Comparison of ENCODE assay signal across 9 cellular contexts in the genomic region with DNA sequence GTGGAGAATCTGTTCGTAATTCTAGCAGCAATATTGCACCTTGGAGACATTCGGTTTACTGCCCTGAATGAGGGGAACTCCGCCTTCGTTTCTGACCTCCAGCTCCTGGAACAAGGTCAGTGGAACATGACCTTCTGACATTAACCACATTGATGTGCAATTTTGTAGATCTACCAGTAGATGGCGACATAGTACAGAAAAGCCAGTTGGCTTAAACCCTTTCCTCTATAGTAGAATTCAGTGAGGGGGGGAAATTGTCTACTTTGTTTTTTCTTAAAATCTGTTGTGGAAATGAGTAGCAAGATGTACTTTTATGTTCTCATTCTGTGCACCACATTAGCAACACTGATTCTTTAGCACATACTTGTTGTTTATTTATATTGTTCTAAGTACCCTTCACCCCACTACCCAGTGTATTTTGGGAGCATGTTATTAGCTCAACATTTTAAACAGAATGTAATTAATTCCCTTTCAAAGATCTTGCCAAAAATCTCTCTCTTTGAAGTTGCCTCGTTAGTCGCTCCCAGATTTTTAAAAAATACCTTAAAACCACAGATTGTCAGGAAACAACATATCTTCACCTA.
A peak's percentile ranks its signal among the peaks of the same experiment; 100 is the strongest.
DNase-seq lines count a peak whose midpoint lies in the region; ATAC-seq, FAIRE-seq and TF ChIP-seq lines count a peak whose summit lies in the region.
"Had no signal": no experiment of that assay in that cellular context is flagged by ENCODE, and none has a peak within 500 bp of the region (broad histone marks: within the 10 kb centered on the region; RNA-seq: fewer than 3 reads in every experiment).

No MANE protein-coding gene starts in this region.

- peak; percentile 13 for DNase-seq in activated CD4-positive, CD25-positive, alpha-beta regulatory T cell treated with anti-CD3 and anti-CD28 coated beads, Interleukin-2, amount 50 U/mL, for 16 hours (ENCODE audit: low read depth, low spot score)
- no peak for DNase-seq in activated CD4-positive, CD25-positive, alpha-beta regulatory T cell treated with anti-CD3 and anti-CD28 coated beads, Interleukin-2, amount 50 U/mL, for 72 hours
- DNase-seq in NCI-H82 (lab: John Stamatoyannopoulos, UW) (peak; percentile 87), breast epithelium (ENCODE audit: low spot score in 2 of 2) (no peak), kidney (no peak), testis (no peak)

- intact Hi-C loops in breast epithelium (cut with DNase I; ENCODE audit: low total_unique reads) (no loop called here), kidney (cut with DNase I) (loop anchor here (10.0 kb wide), 1 partner anchor 1143 kb away; no protein-coding TSS in a partner anchor), testis (cut with DNase I; ENCODE audit: low total_unique reads) (no loop called here)

- H3K27ac ChIP-seq in breast epithelium (no peak overlapping the region), kidney (ENCODE audit: low read depth in 2 of 2, low read length in 2 of 2) (no peak overlapping the region), testis (no peak overlapping the region)

- H3K4me1 ChIP-seq in breast epithelium (no peaks in the 10 kb centered on the region), kidney (ENCODE audit: control insufficient read depth in 1 of 2, insufficient read depth in 1 of 2, low read depth in 1 of 2, low read length in 2 of 2) (no peaks in the 10 kb centered on the region), testis (no peaks in the 10 kb centered on the region)

- peak; percentile 66 for FAIRE-seq in kidney (lab: Jason Lieb, UNC)
- FAIRE-seq: colon had no signal

- H3K36me3 ChIP-seq in breast epithelium = no peaks in the 10 kb centered on the region
- no peaks in the 10 kb centered on the region for H3K36me3 ChIP-seq in kidney (ENCODE audit: control insufficient read depth in 1 of 2, insufficient read depth in 2 of 2, low read length in 2 of 2)
- no peaks in the 10 kb centered on the region for H3K36me3 ChIP-seq in testis (ENCODE audit: low read depth, missing control alignments)

- no peak for TF ChIP-seq POLR2A in breast epithelium (IDR thresholded peaks at IDR 0.05)
- no peak for TF ChIP-seq POLR2A in testis (IDR thresholded peaks at IDR 0.05)

- TF ChIP-seq CTCF in breast epithelium (IDR thresholded peaks at IDR 0.05) (peak; percentile 66 to 85 (median 81)), kidney (IDR thresholded peaks at IDR 0.05; ENCODE audit: borderline replicate concordance, extremely low read depth, insufficient read depth) (peak; percentile 69), testis (IDR thresholded peaks at IDR 0.05) (peak; percentile 65 to 84 (median 83))

- 13 to 19% methylated on average over 7 of the region's 7 CpGs for WGBS in testis, 2 donors

- ATAC-seq in GM21381 (IDR thresholded peaks at IDR 0.05; ENCODE audit: unreplicated experiment) (peak; percentile 94), HG03469 (IDR thresholded peaks at IDR 0.05; ENCODE audit: unreplicated experiment) (peak; percentile 95)

- H3K9me3 ChIP-seq in breast epithelium = no peaks in the 10 kb centered on the region
- no peaks in the 10 kb centered on the region for H3K9me3 ChIP-seq in kidney (ENCODE audit: control insufficient read depth in 1 of 2, low read length in 2 of 2)
- no peaks in the 10 kb centered on the region for H3K9me3 ChIP-seq in testis

- H3K4me3 ChIP-seq in breast epithelium (no peak overlapping the region), kidney (ENCODE audit: low read length in 2 of 2) (no peak overlapping the region), testis (no peak overlapping the region)

- H3K27me3 ChIP-seq in breast epithelium (no peaks in the 10 kb centered on the region), testis (no peaks in the 10 kb centered on the region)

- no peak overlapping the region for H3K9ac ChIP-seq in kidney (ENCODE audit: low read length in 2 of 2)

Comparison
In these comparisons a context has a peak if more than half of its experiments do, and no peak if none do; other contexts are left out.
1. DNase-seq: peak in activated CD4-positive, CD25-positive, alpha-beta regulatory T cell treated with anti-CD3 and anti-CD28 coated beads, Interleukin-2, amount 50 U/mL, for 16 hours (single experiment) and NCI-H82 (single experiment); none in activated CD4-positive, CD25-positive, alpha-beta regulatory T cell treated with anti-CD3 and anti-CD28 coated beads, Interleukin-2, amount 50 U/mL, for 72 hours (single experiment), breast epithelium (0 of 2), kidney (single experiment) and testis (single experiment).
2. Peak in every context shown above with its lines, with median percentiles within 50 percentile points of each other: CTCF ChIP-seq.